ENCODE assay signal across 25 cellular contexts in the genomic region with DNA sequence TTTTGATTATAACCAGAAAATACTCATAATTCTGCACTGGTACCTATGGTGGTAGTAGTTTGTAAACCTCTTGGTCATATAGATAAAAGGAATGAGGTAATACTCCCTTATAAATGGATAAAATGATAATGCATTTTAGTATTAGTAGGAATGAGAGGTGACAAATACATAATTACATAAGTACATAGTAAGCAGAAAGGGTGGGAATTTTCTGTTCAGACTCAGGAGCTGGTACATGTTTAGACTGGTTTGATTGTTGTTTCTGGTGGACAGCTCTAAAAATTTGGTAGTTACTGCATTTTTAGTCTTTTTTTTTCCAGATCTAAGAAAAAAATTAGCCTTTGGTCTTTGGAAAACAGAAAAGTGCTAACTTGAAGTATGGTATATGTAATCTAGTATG.
"Had no signal": no experiment of that assay in that cellular context is flagged by ENCODE, and none has a peak within 500 bp of the region (broad histone marks: within the 10 kb centered on the region; RNA-seq: fewer than 3 reads in every experiment).

No MANE protein-coding gene starts in this region.

- H3K27ac Mint-ChIP-seq: activated CD4-positive, alpha-beta memory T cell treated with anti-CD3 and anti-CD28 coated beads, Interleukin-2, amount 10 ng/mL, durations not matched to agents 7 days and 5 days; activated CD4-positive, alpha-beta T cell treated with anti-CD3 and anti-CD28 coated beads, Interleukin-2, amount 10 ng/mL, durations not matched to agents 7 days and 5 days; activated naive CD4-positive, alpha-beta T cell treated with anti-CD3 and anti-CD28 coated beads, Interleukin-2, amount 10 ng/mL, durations not matched to agents 7 days and 5 days; activated naive CD4-positive, alpha-beta T cell treated with anti-CD3 and anti-CD28 coated beads, Interleukin-2, amount 50 U/mL, for 72 hours; activated naive CD8-positive, alpha-beta T cell treated with anti-CD3 and anti-CD28 coated beads, Interleukin-2, amount 10 ng/mL, durations not matched to agents 7 days and 5 days; activated T-cell treated with anti-CD3 and anti-CD28 coated beads, Interleukin-2, amount 50 U/mL, for 24 hours; activated T-cell treated with anti-CD3 and anti-CD28 coated beads, Interleukin-2, amount 50 U/mL, for 72 hours; brain; endodermal cell; WTC11 had no signal

- H3K4me3 Mint-ChIP-seq: activated CD4-positive, alpha-beta memory T cell treated with anti-CD3 and anti-CD28 coated beads, Interleukin-2, amount 10 ng/mL, durations not matched to agents 7 days and 5 days; activated CD4-positive, alpha-beta T cell treated with anti-CD3 and anti-CD28 coated beads, Interleukin-2, amount 10 ng/mL, durations not matched to agents 7 days and 5 days; activated naive CD4-positive, alpha-beta T cell treated with anti-CD3 and anti-CD28 coated beads, Interleukin-2, amount 10 ng/mL, durations not matched to agents 7 days and 5 days; activated naive CD8-positive, alpha-beta T cell treated with anti-CD3 and anti-CD28 coated beads, Interleukin-2, amount 10 ng/mL, durations not matched to agents 7 days and 5 days; activated T-cell treated with anti-CD3 and anti-CD28 coated beads, Interleukin-2, amount 50 U/mL, for 24 hours; activated T-cell treated with anti-CD3 and anti-CD28 coated beads, Interleukin-2, amount 50 U/mL, for 72 hours; brain; endodermal cell; WTC11 had no signal

- H3K27me3 Mint-ChIP-seq: activated CD4-positive, alpha-beta memory T cell treated with anti-CD3 and anti-CD28 coated beads, Interleukin-2, amount 10 ng/mL, durations not matched to agents 7 days and 5 days; activated CD4-positive, alpha-beta T cell treated with anti-CD3 and anti-CD28 coated beads, Interleukin-2, amount 10 ng/mL, durations not matched to agents 7 days and 5 days; activated naive CD4-positive, alpha-beta T cell treated with anti-CD3 and anti-CD28 coated beads, Interleukin-2, amount 10 ng/mL, durations not matched to agents 7 days and 5 days; activated naive CD8-positive, alpha-beta T cell treated with anti-CD3 and anti-CD28 coated beads, Interleukin-2, amount 10 ng/mL, durations not matched to agents 7 days and 5 days; activated T-cell treated with anti-CD3 and anti-CD28 coated beads, Interleukin-2, amount 50 U/mL, for 24 hours; brain had no signal

- H3K9me3 ChIP-seq: ascending aorta, gastroesophageal sphincter had no signal

- H3K27ac ChIP-seq: ascending aorta, dorsolateral prefrontal cortex, gastroesophageal sphincter had no signal

- H3K36me3 ChIP-seq: ascending aorta, gastroesophageal sphincter had no signal

- H3K36me3 Mint-ChIP-seq: activated naive CD4-positive, alpha-beta T cell treated with anti-CD3 and anti-CD28 coated beads, Interleukin-2, amount 10 ng/mL, durations not matched to agents 7 days and 5 days; activated naive CD4-positive, alpha-beta T cell treated with anti-CD3 and anti-CD28 coated beads, Interleukin-2, amount 50 U/mL, for 72 hours; activated naive CD8-positive, alpha-beta T cell treated with anti-CD3 and anti-CD28 coated beads, Interleukin-2, amount 10 ng/mL, durations not matched to agents 7 days and 5 days; brain had no signal

- ATAC-seq: activated naive CD4-positive, alpha-beta T cell treated with anti-CD3 and anti-CD28 coated beads, Interleukin-2, amount 50 U/mL, for 72 hours; activated T-cell treated with anti-CD3 and anti-CD28 coated beads, Interleukin-2, amount 50 U/mL, for 72 hours; gastroesophageal sphincter; WTC11 had no signal

- DNase-seq: activated CD4-positive, alpha-beta memory T cell treated with anti-CD3 and anti-CD28 coated beads, Interleukin-2, amount 10 ng/mL, durations not matched to agents 7 days and 5 days; activated CD4-positive, alpha-beta T cell treated with anti-CD3 and anti-CD28 coated beads for 1 hour; activated CD4-positive, alpha-beta T cell treated with anti-CD3 and anti-CD28 coated beads for 4 hours; activated CD4-positive, alpha-beta T cell treated with anti-CD3 and anti-CD28 coated beads, Interleukin-2, amount 10 ng/mL, durations not matched to agents 7 days and 5 days; activated CD4-positive, alpha-beta T cell treated with anti-CD3 and anti-CD28 coated beads, Interleukin-2, amount 50 U/mL, for 4 hours; activated CD8-positive, alpha-beta memory T cell treated with anti-CD3 and anti-CD28 coated beads, Interleukin-2, amount 50 U/mL, for 48 hours; activated gamma-delta T cell; activated naive CD4-positive, alpha-beta T cell; activated naive CD4-positive, alpha-beta T cell treated with anti-CD3 and anti-CD28 coated beads, Interleukin-2, amount 10 ng/mL, durations not matched to agents 7 days and 5 days; activated naive CD8-positive, alpha-beta T cell treated with anti-CD3 and anti-CD28 coated beads, Interleukin-2, amount 10 ng/mL, durations not matched to agents 7 days and 5 days; activated T-cell treated with anti-CD3 and anti-CD28 coated beads for 4 hours; activated T-cell treated with anti-CD3 and anti-CD28 coated beads, Interleukin-2, amount 50 U/mL, for 24 hours; activated T-cell treated with anti-CD3 and anti-CD28 coated beads, Interleukin-2, amount 50 U/mL, for 72 hours; caudate nucleus; dorsolateral prefrontal cortex; effector memory CD4-positive, alpha-beta T cell; endodermal cell; foreskin melanocyte; head of caudate nucleus; T-helper 2 cell had no signal

- H3K27me3 ChIP-seq: ascending aorta, dorsolateral prefrontal cortex, gastroesophageal sphincter had no signal

- H3K9me3 Mint-ChIP-seq: activated CD4-positive, alpha-beta T cell treated with anti-CD3 and anti-CD28 coated beads, Interleukin-2, amount 10 ng/mL, durations not matched to agents 7 days and 5 days; activated naive CD4-positive, alpha-beta T cell treated with anti-CD3 and anti-CD28 coated beads, Interleukin-2, amount 10 ng/mL, durations not matched to agents 7 days and 5 days; activated naive CD8-positive, alpha-beta T cell treated with anti-CD3 and anti-CD28 coated beads, Interleukin-2, amount 10 ng/mL, durations not matched to agents 7 days and 5 days; activated T-cell treated with anti-CD3 and anti-CD28 coated beads, Interleukin-2, amount 50 U/mL, for 24 hours; activated T-cell treated with anti-CD3 and anti-CD28 coated beads, Interleukin-2, amount 50 U/mL, for 72 hours had no signal

- H3K4me1 Mint-ChIP-seq: activated CD4-positive, alpha-beta memory T cell treated with anti-CD3 and anti-CD28 coated beads, Interleukin-2, amount 10 ng/mL, durations not matched to agents 7 days and 5 days; activated naive CD4-positive, alpha-beta T cell treated with anti-CD3 and anti-CD28 coated beads, Interleukin-2, amount 10 ng/mL, durations not matched to agents 7 days and 5 days; activated naive CD8-positive, alpha-beta T cell treated with anti-CD3 and anti-CD28 coated beads, Interleukin-2, amount 10 ng/mL, durations not matched to agents 7 days and 5 days; brain had no signal

- H3K4me3 ChIP-seq: ascending aorta, dorsolateral prefrontal cortex, gastroesophageal sphincter had no signal

- H3K4me1 ChIP-seq: ascending aorta, gastroesophageal sphincter had no signal
